Comparison of ENCODE assay signal across 22 cellular contexts in the genomic region with DNA sequence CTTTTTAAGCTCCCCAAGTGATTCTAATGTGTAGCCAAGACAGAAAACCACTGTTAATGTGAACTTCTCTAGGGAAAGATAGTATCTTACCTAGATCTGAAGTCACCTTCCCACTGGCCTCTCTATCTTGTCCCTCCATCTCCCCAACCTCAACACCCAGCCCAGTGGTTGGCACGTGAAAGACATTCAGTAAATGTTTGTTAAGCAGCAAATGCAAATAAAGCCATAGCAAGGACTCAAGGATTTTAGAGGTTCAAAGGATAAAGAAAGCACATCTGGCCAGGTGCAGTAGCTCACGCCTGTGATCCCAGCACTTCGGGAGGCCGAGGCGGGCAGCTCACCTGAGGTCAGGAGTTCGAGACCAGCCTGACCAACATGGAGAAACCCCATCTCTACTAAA.
"Had no signal": no experiment of that assay in that cellular context is flagged by ENCODE, and none has a peak within 500 bp of the region (broad histone marks: within the 10 kb centered on the region; RNA-seq: fewer than 3 reads in every experiment).

No MANE protein-coding gene starts in this region.

- H3K27me3 ChIP-seq: MG63, SJSA1 had no signal

- H3K27ac ChIP-seq: HL-60, SJSA1, SK-N-MC had no signal

- FAIRE-seq: HTR-8/SVneo, RCC 7860 had no signal

- H3K4me3 ChIP-seq: MG63, SJSA1, SK-N-MC had no signal

- H3K9me3 ChIP-seq: MG63, SJSA1 had no signal

- H3K4me1 ChIP-seq: SJSA1 had no signal

- DNase-seq: KBM-7, MG63, NCI-H1092 treated with DMSO at 0.1 percent for 48 hours, NCI-H1436, NCI-H187, NCI-H2029, NCI-H2081 treated with DMSO at 0.1 percent for 48 hours, NCI-H2171, NCI-H226, NCI-H446, NCI-H510A, NCI-H524 treated with DMSO at 0.1 percent for 48 hours, NCI-H69, NCI-H774, Right ventricle myocardium superior, RPMI8226, SIG-M5 had no signal
